Comparison of ENCODE assay signal across 29 cellular contexts in genomic region chr19:9107375-9107774, GRCh38. TPM values are rescaled to one million over a fixed set of nuclear protein-coding genes. Genes with fewer than 3 reads are reported as not detected.
"Had no signal": no experiment of that assay in that cellular context is flagged by ENCODE, and none has a peak within 500 bp of the region (broad histone marks: within the 10 kb centered on the region; RNA-seq: fewer than 3 reads in every experiment).

Gene OR7G2, minus strand, starts transcription at chr19:9107475. Its CDS starts 4,232 bp downstream, at chr19:9103243.

- FAIRE-seq: urothelium cell line had no signal

- H3K27ac ChIP-seq: stomach, suprapubic skin, testis, thoracic aorta, thyroid gland, tibial artery, tibial nerve, transverse colon, upper lobe of left lung, upper lobe of right lung, uterus, vagina had no signal

- H3K27me3 ChIP-seq: testis, tibial artery, tibial nerve, upper lobe of left lung, uterus, vagina had no signal

- H3K4me3 ChIP-seq: stomach, suprapubic skin, testis, thoracic aorta, thyroid gland, tibial artery, tibial nerve, transverse colon, upper lobe of left lung, upper lobe of right lung, uterus, vagina had no signal

- H3K9me3 ChIP-seq: stomach, suprapubic skin, testis, thoracic aorta, thyroid gland, tibial artery, transverse colon, upper lobe of left lung, upper lobe of right lung, uterus, vagina had no signal

- H3K4me1 ChIP-seq: stomach, suprapubic skin, testis, thyroid gland, tibial artery, tibial nerve, transverse colon, upper lobe of left lung, upper lobe of right lung, uterus, vagina had no signal

- DNase-seq: stimulated activated CD4-positive, alpha-beta T cell treated with anti-CD3 and anti-CD28 coated beads, Interleukin-2, amount 100 ng/mL, for 48 hours; stimulated activated CD4-positive, alpha-beta T cell treated with anti-CD3 and anti-CD28 coated beads, Interleukin-4, amount 100 ng/mL, for 1 hour; stimulated activated CD4-positive, alpha-beta T cell treated with anti-CD3 and anti-CD28 coated beads, Interleukin-4, amount 100 ng/mL, for 24 hours; stimulated activated CD4-positive, alpha-beta T cell treated with anti-CD3 and anti-CD28 coated beads, Interleukin-4, amount 100 ng/mL, for 4 hours; stimulated activated CD8-positive, alpha-beta memory T cell treated with anti-CD3 and anti-CD28 coated beads, Interleukin-4, amount 100 ng/mL, for 48 hours; stimulated activated naive B cell treated with anti-CD40 and anti-IgM and Interleukin-4, amounts not matched to agents 10 μg/mL and 1 μg/mL and 100 μg/mL, for 72 hours; stimulated activated naive CD4-positive, alpha-beta T cell; stimulated activated naive CD4-positive, alpha-beta T cell treated with Interleukin-2 at 50 U/mL for 16 hours; stimulated activated naive CD8-positive, alpha-beta T cell treated with anti-CD3 and anti-CD28 coated beads, Interleukin-15, amount 100 ng/mL, for 72 hours; stimulated activated naive CD8-positive, alpha-beta T cell treated with anti-CD3 and anti-CD28 coated beads, Interleukin-15, Interleukin-2, amounts not matched to agents 100 U/mL and 50 U/mL, for 24 hours; stomach; substantia nigra; testis; thyroid gland; tibial artery; transverse colon; trophoblast cell; upper lobe of left lung; upper lobe of right lung; uterus had no signal

- H3K36me3 ChIP-seq: stomach, suprapubic skin, thoracic aorta, thyroid gland, tibial artery, tibial nerve, transverse colon, upper lobe of left lung, upper lobe of right lung, uterus, vagina had no signal

RNA-seq across cellular contexts. Expression of gene OR7G2, which starts in this region (rescaled TPM):
- total RNA-seq: stomach, subcutaneous adipose tissue, suprapubic skin, temporal lobe, testis, thoracic aorta, thyroid gland, tibial nerve, transverse colon, upper lobe of left lung, upper lobe of right lung, ureter, urinary bladder, uterus, vagina had no signal
